1 cellular context compared by ENCODE assay signal in the genomic region with DNA sequence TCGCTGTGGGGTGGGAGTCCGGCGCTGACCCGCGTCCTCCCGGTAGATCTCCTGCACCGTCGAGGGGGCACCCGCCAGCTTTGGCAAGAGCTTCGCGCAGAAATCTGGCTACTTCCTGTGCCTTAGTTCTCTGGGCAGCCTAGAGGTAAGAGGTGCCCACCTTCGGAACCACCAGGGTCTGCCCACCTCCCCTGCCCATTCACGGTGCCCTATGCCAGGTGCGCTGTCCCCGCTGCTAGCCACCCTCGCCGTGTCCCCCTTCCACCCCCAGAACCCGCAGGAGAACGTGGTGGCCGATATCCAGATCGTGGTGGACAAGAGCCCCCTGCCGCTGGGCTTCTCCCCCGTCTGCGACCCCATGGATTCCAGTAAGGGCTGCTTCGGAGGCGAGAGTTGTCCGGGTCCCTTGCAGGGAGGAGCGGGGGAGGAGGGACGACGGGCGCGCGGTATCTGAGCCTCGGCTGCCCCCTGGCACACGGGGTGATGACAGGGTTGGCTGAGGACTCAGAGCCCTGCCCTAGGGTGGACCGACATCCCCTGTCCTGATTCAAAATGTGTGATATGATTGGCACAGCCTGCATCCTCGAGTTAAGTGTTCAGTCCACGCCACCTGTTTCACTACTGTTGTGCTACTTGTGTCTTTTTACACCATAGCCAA.
TF ChIP-seq lines count a peak whose summit lies in the region.

No MANE protein-coding gene starts in this region.

TF ChIP-seq in K562, 482 proteins besides CTCF, POLR2A, EP300 and RAD21 (continues in another document):
- TF ChIP-seq ESRRB (CRISPR knock-in tag; IDR thresholded peaks at IDR 0.05; ENCODE audit: borderline replicate concordance) (no peak), L3MBTL2 (IDR thresholded peaks at IDR 0.05) (peak; percentile 32; the same call in 1 of the 2 replicates), KDM5B (IDR thresholded peaks at IDR 0.05; ENCODE audit: insufficient replicate concordance, low read depth, low read length) (peak; percentile 9), WHSC1 (IDR thresholded peaks at IDR 0.05; ENCODE audit: low read length) (no peak), ZNF551 (CRISPR knock-in tag; IDR thresholded peaks at IDR 0.05) (no peak), KAT7 (CRISPR knock-in tag; IDR thresholded peaks at IDR 0.05; ENCODE audit: borderline replicate concordance) (0 out of 2 replicates have a peak, but pooled peaks have one; percentile 13), FOXP1 (CRISPR knock-in tag; IDR thresholded peaks at IDR 0.05) (0 out of 2 replicates have a peak, but pooled peaks have one; percentile 63), ARHGAP35 (IDR thresholded peaks at IDR 0.05; ENCODE audit: partially characterized antibody) (peak; percentile 49), ZNF263 (CRISPR knock-in tag; IDR thresholded peaks at IDR 0.05; ENCODE audit: borderline replicate concordance) (peak; percentile 99), ERF (CRISPR knock-in tag; IDR thresholded peaks at IDR 0.05) (peak; percentile 3; the same call in 1 of the 2 replicates), POLR2G (IDR thresholded peaks at IDR 0.05; ENCODE audit: low read depth, low read length) (peak; percentile 20; the same call in 1 of the 2 replicates), POLR2AphosphoS2 (IDR thresholded peaks at IDR 0.05; ENCODE audit: low read length) (no peak), PHF8 (IDR thresholded peaks at IDR 0.05; ENCODE audit: borderline replicate concordance, low read length) (peak; percentile 8; the same call in 1 of the 2 replicates), CAMTA2 (CRISPR knock-in tag; conservative IDR thresholded peaks at IDR 0.05) (no peak), JUN (IDR thresholded peaks at IDR 0.05; ENCODE audit: borderline replicate concordance, low read depth, low read length) (no peak), JUN (CRISPR knock-in tag; IDR thresholded peaks at IDR 0.05; ENCODE audit: borderline replicate concordance) (0 out of 2 replicates have a peak, but pooled peaks have one; percentile 25), MYC (IDR thresholded peaks at IDR 0.05; ENCODE audit: low read depth, low read length) (0 out of 2 replicates have a peak, but pooled peaks have one; percentile 30), MYC (CRISPR knock-in tag; IDR thresholded peaks at IDR 0.05; ENCODE audit: borderline replicate concordance, low read depth) (0 out of 2 replicates have a peak, but pooled peaks have one; percentile 34), ZNF12 (CRISPR knock-in tag; IDR thresholded peaks at IDR 0.05) (no peak), HNRNPUL1 (IDR thresholded peaks at IDR 0.05; ENCODE audit: low read length) (no peak), FOXA3 (CRISPR knock-in tag; conservative IDR thresholded peaks at IDR 0.05 in 1 of 2, IDR thresholded peaks at IDR 0.05 in 1 of 2) (0 out of 4 replicates have a peak, but pooled peaks of 1 of the 2 experiments have one; percentile 35)
- TF ChIP-seq, protein P1, sequence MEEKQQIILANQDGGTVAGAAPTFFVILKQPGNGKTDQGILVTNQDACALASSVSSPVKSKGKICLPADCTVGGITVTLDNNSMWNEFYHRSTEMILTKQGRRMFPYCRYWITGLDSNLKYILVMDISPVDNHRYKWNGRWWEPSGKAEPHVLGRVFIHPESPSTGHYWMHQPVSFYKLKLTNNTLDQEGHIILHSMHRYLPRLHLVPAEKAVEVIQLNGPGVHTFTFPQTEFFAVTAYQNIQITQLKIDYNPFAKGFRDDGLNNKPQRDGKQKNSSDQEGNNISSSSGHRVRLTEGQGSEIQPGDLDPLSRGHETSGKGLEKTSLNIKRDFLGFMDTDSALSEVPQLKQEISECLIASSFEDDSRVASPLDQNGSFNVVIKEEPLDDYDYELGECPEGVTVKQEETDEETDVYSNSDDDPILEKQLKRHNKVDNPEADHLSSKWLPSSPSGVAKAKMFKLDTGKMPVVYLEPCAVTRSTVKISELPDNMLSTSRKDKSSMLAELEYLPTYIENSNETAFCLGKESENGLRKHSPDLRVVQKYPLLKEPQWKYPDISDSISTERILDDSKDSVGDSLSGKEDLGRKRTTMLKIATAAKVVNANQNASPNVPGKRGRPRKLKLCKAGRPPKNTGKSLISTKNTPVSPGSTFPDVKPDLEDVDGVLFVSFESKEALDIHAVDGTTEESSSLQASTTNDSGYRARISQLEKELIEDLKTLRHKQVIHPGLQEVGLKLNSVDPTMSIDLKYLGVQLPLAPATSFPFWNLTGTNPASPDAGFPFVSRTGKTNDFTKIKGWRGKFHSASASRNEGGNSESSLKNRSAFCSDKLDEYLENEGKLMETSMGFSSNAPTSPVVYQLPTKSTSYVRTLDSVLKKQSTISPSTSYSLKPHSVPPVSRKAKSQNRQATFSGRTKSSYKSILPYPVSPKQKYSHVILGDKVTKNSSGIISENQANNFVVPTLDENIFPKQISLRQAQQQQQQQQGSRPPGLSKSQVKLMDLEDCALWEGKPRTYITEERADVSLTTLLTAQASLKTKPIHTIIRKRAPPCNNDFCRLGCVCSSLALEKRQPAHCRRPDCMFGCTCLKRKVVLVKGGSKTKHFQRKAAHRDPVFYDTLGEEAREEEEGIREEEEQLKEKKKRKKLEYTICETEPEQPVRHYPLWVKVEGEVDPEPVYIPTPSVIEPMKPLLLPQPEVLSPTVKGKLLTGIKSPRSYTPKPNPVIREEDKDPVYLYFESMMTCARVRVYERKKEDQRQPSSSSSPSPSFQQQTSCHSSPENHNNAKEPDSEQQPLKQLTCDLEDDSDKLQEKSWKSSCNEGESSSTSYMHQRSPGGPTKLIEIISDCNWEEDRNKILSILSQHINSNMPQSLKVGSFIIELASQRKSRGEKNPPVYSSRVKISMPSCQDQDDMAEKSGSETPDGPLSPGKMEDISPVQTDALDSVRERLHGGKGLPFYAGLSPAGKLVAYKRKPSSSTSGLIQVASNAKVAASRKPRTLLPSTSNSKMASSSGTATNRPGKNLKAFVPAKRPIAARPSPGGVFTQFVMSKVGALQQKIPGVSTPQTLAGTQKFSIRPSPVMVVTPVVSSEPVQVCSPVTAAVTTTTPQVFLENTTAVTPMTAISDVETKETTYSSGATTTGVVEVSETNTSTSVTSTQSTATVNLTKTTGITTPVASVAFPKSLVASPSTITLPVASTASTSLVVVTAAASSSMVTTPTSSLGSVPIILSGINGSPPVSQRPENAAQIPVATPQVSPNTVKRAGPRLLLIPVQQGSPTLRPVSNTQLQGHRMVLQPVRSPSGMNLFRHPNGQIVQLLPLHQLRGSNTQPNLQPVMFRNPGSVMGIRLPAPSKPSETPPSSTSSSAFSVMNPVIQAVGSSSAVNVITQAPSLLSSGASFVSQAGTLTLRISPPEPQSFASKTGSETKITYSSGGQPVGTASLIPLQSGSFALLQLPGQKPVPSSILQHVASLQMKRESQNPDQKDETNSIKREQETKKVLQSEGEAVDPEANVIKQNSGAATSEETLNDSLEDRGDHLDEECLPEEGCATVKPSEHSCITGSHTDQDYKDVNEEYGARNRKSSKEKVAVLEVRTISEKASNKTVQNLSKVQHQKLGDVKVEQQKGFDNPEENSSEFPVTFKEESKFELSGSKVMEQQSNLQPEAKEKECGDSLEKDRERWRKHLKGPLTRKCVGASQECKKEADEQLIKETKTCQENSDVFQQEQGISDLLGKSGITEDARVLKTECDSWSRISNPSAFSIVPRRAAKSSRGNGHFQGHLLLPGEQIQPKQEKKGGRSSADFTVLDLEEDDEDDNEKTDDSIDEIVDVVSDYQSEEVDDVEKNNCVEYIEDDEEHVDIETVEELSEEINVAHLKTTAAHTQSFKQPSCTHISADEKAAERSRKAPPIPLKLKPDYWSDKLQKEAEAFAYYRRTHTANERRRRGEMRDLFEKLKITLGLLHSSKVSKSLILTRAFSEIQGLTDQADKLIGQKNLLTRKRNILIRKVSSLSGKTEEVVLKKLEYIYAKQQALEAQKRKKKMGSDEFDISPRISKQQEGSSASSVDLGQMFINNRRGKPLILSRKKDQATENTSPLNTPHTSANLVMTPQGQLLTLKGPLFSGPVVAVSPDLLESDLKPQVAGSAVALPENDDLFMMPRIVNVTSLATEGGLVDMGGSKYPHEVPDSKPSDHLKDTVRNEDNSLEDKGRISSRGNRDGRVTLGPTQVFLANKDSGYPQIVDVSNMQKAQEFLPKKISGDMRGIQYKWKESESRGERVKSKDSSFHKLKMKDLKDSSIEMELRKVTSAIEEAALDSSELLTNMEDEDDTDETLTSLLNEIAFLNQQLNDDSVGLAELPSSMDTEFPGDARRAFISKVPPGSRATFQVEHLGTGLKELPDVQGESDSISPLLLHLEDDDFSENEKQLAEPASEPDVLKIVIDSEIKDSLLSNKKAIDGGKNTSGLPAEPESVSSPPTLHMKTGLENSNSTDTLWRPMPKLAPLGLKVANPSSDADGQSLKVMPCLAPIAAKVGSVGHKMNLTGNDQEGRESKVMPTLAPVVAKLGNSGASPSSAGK (IDR thresholded peaks at IDR 0.05): peak; percentile 54
- TF ChIP-seq, protein P2, sequence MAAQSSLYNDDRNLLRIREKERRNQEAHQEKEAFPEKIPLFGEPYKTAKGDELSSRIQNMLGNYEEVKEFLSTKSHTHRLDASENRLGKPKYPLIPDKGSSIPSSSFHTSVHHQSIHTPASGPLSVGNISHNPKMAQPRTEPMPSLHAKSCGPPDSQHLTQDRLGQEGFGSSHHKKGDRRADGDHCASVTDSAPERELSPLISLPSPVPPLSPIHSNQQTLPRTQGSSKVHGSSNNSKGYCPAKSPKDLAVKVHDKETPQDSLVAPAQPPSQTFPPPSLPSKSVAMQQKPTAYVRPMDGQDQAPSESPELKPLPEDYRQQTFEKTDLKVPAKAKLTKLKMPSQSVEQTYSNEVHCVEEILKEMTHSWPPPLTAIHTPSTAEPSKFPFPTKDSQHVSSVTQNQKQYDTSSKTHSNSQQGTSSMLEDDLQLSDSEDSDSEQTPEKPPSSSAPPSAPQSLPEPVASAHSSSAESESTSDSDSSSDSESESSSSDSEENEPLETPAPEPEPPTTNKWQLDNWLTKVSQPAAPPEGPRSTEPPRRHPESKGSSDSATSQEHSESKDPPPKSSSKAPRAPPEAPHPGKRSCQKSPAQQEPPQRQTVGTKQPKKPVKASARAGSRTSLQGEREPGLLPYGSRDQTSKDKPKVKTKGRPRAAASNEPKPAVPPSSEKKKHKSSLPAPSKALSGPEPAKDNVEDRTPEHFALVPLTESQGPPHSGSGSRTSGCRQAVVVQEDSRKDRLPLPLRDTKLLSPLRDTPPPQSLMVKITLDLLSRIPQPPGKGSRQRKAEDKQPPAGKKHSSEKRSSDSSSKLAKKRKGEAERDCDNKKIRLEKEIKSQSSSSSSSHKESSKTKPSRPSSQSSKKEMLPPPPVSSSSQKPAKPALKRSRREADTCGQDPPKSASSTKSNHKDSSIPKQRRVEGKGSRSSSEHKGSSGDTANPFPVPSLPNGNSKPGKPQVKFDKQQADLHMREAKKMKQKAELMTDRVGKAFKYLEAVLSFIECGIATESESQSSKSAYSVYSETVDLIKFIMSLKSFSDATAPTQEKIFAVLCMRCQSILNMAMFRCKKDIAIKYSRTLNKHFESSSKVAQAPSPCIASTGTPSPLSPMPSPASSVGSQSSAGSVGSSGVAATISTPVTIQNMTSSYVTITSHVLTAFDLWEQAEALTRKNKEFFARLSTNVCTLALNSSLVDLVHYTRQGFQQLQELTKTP (IDR thresholded peaks at IDR 0.05; ENCODE audit: low read depth in 1 of 2, partially characterized antibody in 2 of 2): no peak
- TF ChIP-seq, protein P3, sequence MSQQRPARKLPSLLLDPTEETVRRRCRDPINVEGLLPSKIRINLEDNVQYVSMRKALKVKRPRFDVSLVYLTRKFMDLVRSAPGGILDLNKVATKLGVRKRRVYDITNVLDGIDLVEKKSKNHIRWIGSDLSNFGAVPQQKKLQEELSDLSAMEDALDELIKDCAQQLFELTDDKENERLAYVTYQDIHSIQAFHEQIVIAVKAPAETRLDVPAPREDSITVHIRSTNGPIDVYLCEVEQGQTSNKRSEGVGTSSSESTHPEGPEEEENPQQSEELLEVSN (IDR thresholded peaks at IDR 0.05; ENCODE audit: borderline replicate concordance in 1 of 2, extremely low read depth in 1 of 2, insufficient read depth in 1 of 2, insufficient read length in 1 of 2, low read depth in 1 of 2, low read length in 1 of 2, poor library complexity in 1 of 2, severe bottlenecking in 1 of 2): peak; percentile 38 to 59
- TF ChIP-seq, protein P4, sequence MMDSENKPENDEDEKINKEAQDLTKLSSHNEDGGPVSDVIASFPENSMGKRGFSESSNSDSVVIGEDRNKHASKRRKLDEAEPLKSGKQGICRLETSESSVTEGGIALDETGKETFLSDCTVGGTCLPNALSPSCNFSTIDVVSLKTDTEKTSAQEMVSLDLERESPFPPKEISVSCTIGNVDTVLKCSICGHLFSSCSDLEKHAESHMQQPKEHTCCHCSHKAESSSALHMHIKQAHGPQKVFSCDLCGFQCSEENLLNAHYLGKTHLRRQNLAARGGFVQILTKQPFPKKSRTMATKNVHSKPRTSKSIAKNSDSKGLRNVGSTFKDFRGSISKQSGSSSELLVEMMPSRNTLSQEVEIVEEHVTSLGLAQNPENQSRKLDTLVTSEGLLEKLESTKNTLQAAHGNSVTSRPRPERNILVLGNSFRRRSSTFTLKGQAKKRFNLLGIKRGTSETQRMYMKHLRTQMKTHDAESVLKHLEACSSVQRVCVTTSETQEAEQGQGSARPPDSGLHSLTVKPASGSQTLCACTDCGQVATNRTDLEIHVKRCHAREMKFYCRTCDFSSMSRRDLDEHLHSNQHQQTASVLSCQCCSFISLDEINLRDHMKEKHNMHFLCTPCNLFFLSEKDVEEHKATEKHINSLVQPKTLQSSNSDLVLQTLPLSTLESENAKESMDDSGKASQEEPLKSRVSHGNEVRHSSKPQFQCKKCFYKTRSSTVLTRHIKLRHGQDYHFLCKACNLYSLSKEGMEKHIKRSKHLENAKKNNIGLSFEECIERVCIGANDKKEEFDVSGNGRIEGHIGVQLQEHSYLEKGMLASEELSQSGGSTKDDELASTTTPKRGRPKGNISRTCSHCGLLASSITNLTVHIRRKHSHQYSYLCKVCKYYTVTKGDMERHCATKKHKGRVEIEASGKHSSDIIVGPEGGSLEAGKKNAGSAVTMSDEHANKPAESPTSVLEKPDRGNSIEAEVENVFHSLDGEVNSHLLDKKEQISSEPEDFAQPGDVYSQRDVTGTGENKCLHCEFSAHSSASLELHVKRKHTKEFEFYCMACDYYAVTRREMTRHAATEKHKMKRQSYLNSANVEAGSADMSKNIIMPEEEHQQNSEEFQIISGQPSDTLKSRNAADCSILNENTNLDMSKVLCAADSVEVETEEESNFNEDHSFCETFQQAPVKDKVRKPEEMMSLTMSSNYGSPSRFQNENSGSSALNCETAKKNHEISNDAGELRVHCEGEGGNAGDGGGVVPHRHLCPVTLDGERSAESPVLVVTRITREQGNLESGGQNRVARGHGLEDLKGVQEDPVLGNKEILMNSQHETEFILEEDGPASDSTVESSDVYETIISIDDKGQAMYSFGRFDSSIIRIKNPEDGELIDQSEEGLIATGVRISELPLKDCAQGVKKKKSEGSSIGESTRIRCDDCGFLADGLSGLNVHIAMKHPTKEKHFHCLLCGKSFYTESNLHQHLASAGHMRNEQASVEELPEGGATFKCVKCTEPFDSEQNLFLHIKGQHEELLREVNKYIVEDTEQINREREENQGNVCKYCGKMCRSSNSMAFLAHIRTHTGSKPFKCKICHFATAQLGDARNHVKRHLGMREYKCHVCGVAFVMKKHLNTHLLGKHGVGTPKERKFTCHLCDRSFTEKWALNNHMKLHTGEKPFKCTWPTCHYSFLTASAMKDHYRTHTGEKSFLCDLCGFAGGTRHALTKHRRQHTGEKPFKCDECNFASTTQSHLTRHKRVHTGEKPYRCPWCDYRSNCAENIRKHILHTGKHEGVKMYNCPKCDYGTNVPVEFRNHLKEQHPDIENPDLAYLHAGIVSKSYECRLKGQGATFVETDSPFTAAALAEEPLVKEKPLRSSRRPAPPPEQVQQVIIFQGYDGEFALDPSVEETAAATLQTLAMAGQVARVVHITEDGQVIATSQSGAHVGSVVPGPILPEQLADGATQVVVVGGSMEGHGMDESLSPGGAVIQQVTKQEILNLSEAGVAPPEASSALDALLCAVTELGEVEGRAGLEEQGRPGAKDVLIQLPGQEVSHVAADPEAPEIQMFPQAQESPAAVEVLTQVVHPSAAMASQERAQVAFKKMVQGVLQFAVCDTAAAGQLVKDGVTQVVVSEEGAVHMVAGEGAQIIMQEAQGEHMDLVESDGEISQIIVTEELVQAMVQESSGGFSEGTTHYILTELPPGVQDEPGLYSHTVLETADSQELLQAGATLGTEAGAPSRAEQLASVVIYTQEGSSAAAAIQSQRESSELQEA (IDR thresholded peaks at IDR 0.05; ENCODE audit: low read depth): no peak
